11 cellular contexts compared by ENCODE assay signal in the genomic region with DNA sequence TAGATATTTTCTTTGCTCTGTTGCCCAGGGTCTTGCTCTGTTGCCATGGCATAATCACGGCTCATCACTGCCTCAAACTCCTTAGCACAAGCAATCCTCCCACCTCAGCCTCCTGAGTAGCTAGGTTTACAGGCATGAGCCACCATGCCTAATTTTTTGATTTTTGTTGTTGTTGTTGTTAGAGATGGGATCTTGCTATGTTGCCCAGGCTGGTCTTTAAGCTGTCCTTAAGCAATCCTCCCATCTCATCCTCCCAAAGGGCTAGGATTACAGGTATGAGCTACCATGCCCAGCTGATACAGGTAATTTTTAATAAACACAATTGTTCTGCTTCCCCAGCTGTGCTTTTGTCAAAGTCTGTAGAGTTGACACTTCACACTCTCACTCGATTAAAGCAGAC.
"Had no signal": no experiment of that assay in that cellular context is flagged by ENCODE, and none has a peak within 500 bp of the region (broad histone marks: within the 10 kb centered on the region; RNA-seq: fewer than 3 reads in every experiment).

No MANE protein-coding gene starts in this region.

- H3K36me3 ChIP-seq: HAP-1 had no signal

- H3K4me3 Mint-ChIP-seq: GM23338, H9, HFFc6 had no signal

- ATAC-seq: GM23338, HCT116 had no signal

- H3K27ac ChIP-seq: GM23248 had no signal

- H3K4me3 ChIP-seq: GM23248, GM23338, HAP-1 had no signal

- H3K9ac ChIP-seq: GM23248 had no signal

- H3K9me3 Mint-ChIP-seq: GM23338, H9, HFFc6 had no signal

- H3K27ac Mint-ChIP-seq: GM23338, H9, HFFc6 had no signal

- H3K4me2 ChIP-seq: GM23338 had no signal

- H2AFZ ChIP-seq: GM23248, GM23338 had no signal

- H3K9me3 ChIP-seq: HAP-1 had no signal

- FAIRE-seq: H1, H54 had no signal

- DNase-seq: GM23248, GOT3, H7, H9, HCEC 1CT, HFFc6 had no signal
